ENCODE assay signal across 8 cellular contexts in genomic region chr1:185567006-185567405, GRCh38.
DNase-seq lines count a peak whose midpoint lies in the region; ATAC-seq and TF ChIP-seq lines count a peak whose summit lies in the region.

No MANE protein-coding gene starts in this region.

- TF ChIP-seq CTCF in chondrocyte (IDR thresholded peaks at IDR 0.05), result no peak

- peaks cover 3% of the 10 kb centered on the region for H3K9me3 Mint-ChIP-seq in chondrocyte (ENCODE audit: low read depth)

- H3K4me1 Mint-ChIP-seq in chondrocyte (ENCODE audit: low read depth), result peaks cover 84% of the 10 kb centered on the region

- H3K27ac Mint-ChIP-seq in chondrocyte (ENCODE audit: unreplicated experiment), result peak overlapping the region; percentile 85

- no peaks in the 10 kb centered on the region for H3K27me3 Mint-ChIP-seq in chondrocyte (ENCODE audit: low read depth)

- H3K4me3 Mint-ChIP-seq in chondrocyte (ENCODE audit: unreplicated experiment), result no peak overlapping the region

- peak; percentile 83 to 87 for ATAC-seq in activated CD4-positive, CD25-positive, alpha-beta regulatory T cell treated with anti-CD3 and anti-CD28 coated beads, Interleukin-2, amount 50 U/mL, for 24 hours
- ATAC-seq in GM18867 (IDR thresholded peaks at IDR 0.05; ENCODE audit: unreplicated experiment), result no peak

- no peaks in the 10 kb centered on the region for H3K36me3 Mint-ChIP-seq in chondrocyte (ENCODE audit: low read depth)

- DNase-seq in activated CD4-positive, CD25-positive, alpha-beta regulatory T cell (lab: John Stamatoyannopoulos, UW), result no peak
- DNase-seq in HT1080 (ENCODE audit: low read depth) (peak; percentile 85), RPMI8226 (peak; percentile 26), chondrocyte (ENCODE audit: low spot score) (no peak), ureter (ENCODE audit: low spot score) (no peak)
- DNase-seq in stimulated activated CD8-positive, alpha-beta memory T cell treated with anti-CD3 and anti-CD28 coated beads, Interleukin-4, amount 100 ng/mL, for 24 hours (ENCODE audit: low read depth), result peak; percentile 12

Comparison
In these comparisons a context has a peak if more than half of its experiments do, and no peak if none do; other contexts are left out.
1. DNase-seq: peak in HT1080 (single experiment), RPMI8226 (single experiment) and stimulated activated CD8-positive, alpha-beta memory T cell treated with anti-CD3 and anti-CD28 coated beads, Interleukin-4, amount 100 ng/mL, for 24 hours (single experiment); none in activated CD4-positive, CD25-positive, alpha-beta regulatory T cell (0 of 4), chondrocyte (single experiment) and ureter (single experiment).